Comparison of ENCODE assay signal across 31 cellular contexts in the genomic region with DNA sequence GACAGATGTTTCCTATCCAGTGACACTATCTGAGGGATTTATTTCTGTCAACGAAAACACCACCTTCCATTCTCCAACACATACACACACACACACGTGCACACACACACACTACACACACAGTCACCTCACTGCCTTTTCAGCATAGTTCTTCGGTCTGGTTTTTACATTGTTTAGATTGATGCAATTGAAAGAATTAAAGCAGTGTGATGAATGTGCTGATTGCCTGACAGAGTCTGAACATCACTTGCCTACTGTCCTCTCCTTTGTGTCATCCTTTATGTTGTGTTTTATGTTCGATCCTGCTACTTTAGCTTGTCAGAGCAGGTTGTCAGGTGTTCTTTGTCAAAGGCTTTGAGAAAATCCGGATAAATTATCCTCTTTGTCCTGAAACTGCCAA.
"Had no signal": no experiment of that assay in that cellular context is flagged by ENCODE, and none has a peak within 500 bp of the region (broad histone marks: within the 10 kb centered on the region; RNA-seq: fewer than 3 reads in every experiment).

No MANE protein-coding gene starts in this region.

- H3K4me3 ChIP-seq: adrenal gland, body of pancreas, breast epithelium, MG63, SJSA1 had no signal

- ATAC-seq: activated CD4-positive, alpha-beta T cell treated with anti-CD3 and anti-CD28 coated beads for 36 hours; activated CD4-positive, CD25-positive, alpha-beta regulatory T cell treated with anti-CD3 and anti-CD28 coated beads, Interleukin-2, amount 50 U/mL, for 24 hours; activated naive CD4-positive, alpha-beta T cell treated with anti-CD3 and anti-CD28 coated beads, Interleukin-2, amount 50 U/mL, for 72 hours; activated T-cell treated with anti-CD3 and anti-CD28 coated beads, Interleukin-2, amount 50 U/mL, for 4 hours; body of pancreas; Panc1; WTC11 had no signal

- H3K9me3 ChIP-seq: adrenal gland, body of pancreas, breast epithelium, MG63, SJSA1, SK-N-SH had no signal

- H3K27ac ChIP-seq: adrenal gland, body of pancreas, breast epithelium, SJSA1 had no signal

- H3K27me3 ChIP-seq: adrenal gland, body of pancreas, breast epithelium, MG63, SJSA1 had no signal

- H3K4me1 ChIP-seq: adrenal gland, body of pancreas, breast epithelium, SJSA1 had no signal

- DNase-seq: activated CD4-positive, alpha-beta memory T cell treated with anti-CD3 and anti-CD28 coated beads for 36 hours; activated CD4-positive, alpha-beta T cell treated with anti-CD3 and anti-CD28 coated beads, Interleukin-2, amount 10 ng/mL, durations not matched to agents 7 days and 5 days; activated CD8-positive, alpha-beta memory T cell treated with anti-CD3 and anti-CD28 coated beads, Interleukin-2, amount 50 U/mL, for 4 hours; activated gamma-delta T cell treated with Interleukin-2 at 50 U/mL for 16 hours; activated naive CD4-positive, alpha-beta T cell treated with anti-CD3 and anti-CD28 coated beads for 36 hours; activated T-cell treated with anti-CD3 and anti-CD28 coated beads for 4 hours; activated T-cell treated with anti-CD3 and anti-CD28 coated beads, Interleukin-2, amount 50 U/mL, for 4 hours; adrenal gland; body of pancreas; Kasumi-1; KBM-7; MG63; NCI-H1048; NCI-H1105 treated with DMSO at 0.1 percent for 48 hours; NCI-H1436; NCI-H1694; NCI-H1930; NCI-H2081 treated with DMSO at 0.1 percent for 48 hours; NCI-H2171; NCI-H226; NCI-H446 treated with DMSO at 0.1 percent for 48 hours; NCI-H524; SHP77; SK-N-SH had no signal

- H3K36me3 ChIP-seq: adrenal gland, breast epithelium, MG63, SJSA1 had no signal
